Comparison of ENCODE assay signal across 23 cellular contexts in the genomic region with DNA sequence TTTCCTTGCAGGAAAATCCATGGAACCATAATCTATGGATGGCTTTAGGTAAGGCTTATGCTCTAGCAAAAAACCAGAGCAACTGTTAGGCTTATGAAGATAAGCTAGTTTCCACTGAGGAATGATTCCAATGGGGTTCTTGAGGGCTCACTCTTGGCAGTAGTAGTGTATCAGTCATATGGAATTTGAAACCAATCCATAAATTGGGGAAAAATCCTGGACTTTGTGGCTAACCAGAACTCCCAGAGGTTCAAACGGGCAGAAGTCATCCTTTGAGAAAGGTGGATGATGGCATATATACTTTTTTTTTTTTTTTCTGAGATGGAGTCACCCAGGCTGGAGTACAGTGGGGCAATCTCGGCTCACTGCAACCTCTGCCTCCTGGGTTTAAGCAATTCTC. TPM values are rescaled to one million over a fixed set of nuclear protein-coding genes. Genes with fewer than 3 reads are reported as not detected.
DNase-seq lines count a peak whose midpoint lies in the region; ATAC-seq and TF ChIP-seq lines count a peak whose summit lies in the region.
"Had no signal": no experiment of that assay in that cellular context is flagged by ENCODE, and none has a peak within 500 bp of the region (broad histone marks: within the 10 kb centered on the region; RNA-seq: fewer than 3 reads in every experiment).

No MANE protein-coding gene starts in this region.

- no peak for ATAC-seq in GM19351 (IDR thresholded peaks at IDR 0.05; ENCODE audit: unreplicated experiment)
- ATAC-seq: HCT116, Panc1, T-cell had no signal

- CTCF ChIA-PET in HEK293 (lab: Yijun Ruan, JAX), result interaction anchor here (1.0 to 1.8 kb wide), 2 partner anchors 9 to 77 kb away, joined by 3 to 6 read pairs; no protein-coding TSS in a partner anchor
- CTCF ChIA-PET in GM10248 (lab: Yijun Ruan, JAX), result interaction anchor here (0.9 to 2.3 kb wide), 6 partner anchors 9 to 99 kb away, joined by 3 to 7 read pairs (median 4); no protein-coding TSS in a partner anchor

- no peaks in the 10 kb centered on the region for H3K4me1 ChIP-seq in HEK293 (ENCODE audit: control insufficient read depth, insufficient read depth, low read length)

- H3K4me3 ChIP-seq in AG10803 (ENCODE audit: low read length) (no peak overlapping the region), HEK293 (ENCODE audit: low read depth, low read length) (no peak overlapping the region), fibroblast of the aortic adventitia (ENCODE audit: low read depth, low read length) (no peak overlapping the region)
- H3K4me3 ChIP-seq: SJCRH30 had no signal

- DNase-seq in AG10803 (ENCODE audit: low read depth), result peak; percentile 4
- DNase-seq in T1000 (lab: John Stamatoyannopoulos, UW), result peak; percentile 25
- peak; percentile 31 for DNase-seq in fibroblast of the aortic adventitia (ENCODE audit: low read depth)
- no peak for DNase-seq in activated effector memory CD4-positive, alpha-beta T cell treated with Interleukin-2 at 50 U/mL for 16 hours
- no peak for DNase-seq in NCI-H82 treated with DMSO at 0.1 percent for 48 hours (lab: John Stamatoyannopoulos, UW; ENCODE audit: unreplicated experiment)
- no peak for DNase-seq in GM10248 (ENCODE audit: extremely low spot score)
- DNase-seq: 8988T; AML-193; Calu3; CD8-positive, alpha-beta memory T cell; Kasumi-1; MM.1S; NCI-H1048; NCI-H1417 treated with DMSO at 0.1 percent for 48 hours; NCI-H187 treated with DMSO at 0.1 percent for 48 hours; NK-92 treated with Interleukin-12 subunit alpha and Interleukin-12 subunit beta, amount 100 ng/mL, for 24 hours; SJCRH30; T-cell had no signal

- H3K9me3 ChIP-seq in HEK293 (ENCODE audit: control insufficient read depth, insufficient read depth, low read depth, low read length), result no peaks in the 10 kb centered on the region
- H3K9me3 ChIP-seq: SJCRH30 had no signal

- TF ChIP-seq CTCF in AG10803 (conservative IDR thresholded peaks at IDR 0.05; ENCODE audit: low read length) (no peak), HEK293 (tag by site-specific recombination; IDR thresholded peaks at IDR 0.05) (no peak), fibroblast of the aortic adventitia (IDR thresholded peaks at IDR 0.05; ENCODE audit: insufficient read depth, low read length) (no peak), GM10248 (IDR thresholded peaks at IDR 0.05; ENCODE audit: control extremely low read depth, extremely low read depth, low read depth, missing control alignments) (no peak)

- no peak overlapping the region for H3K27ac ChIP-seq in HEK293 (ENCODE audit: extremely low read depth, low read depth, low read length)
- H3K27ac ChIP-seq: C4-2B, SJCRH30 had no signal

- POLR2A ChIA-PET in HEK293 (lab: Yijun Ruan, JAX) (interaction anchor here (0.7 to 1.1 kb wide), 2 partner anchors 26 to 54 kb away, joined by 3 read pairs; a partner anchor contains a TSS), GM10248 (lab: Yijun Ruan, JAX) (interaction anchor here (1.8 kb wide), 1 partner anchor 55 kb away, joined by 7 read pairs; a partner anchor contains a TSS)

- H3K36me3 ChIP-seq in HEK293 (ENCODE audit: control insufficient read depth in 2 of 2, insufficient read depth in 1 of 2, low read length in 2 of 2), result no peaks in the 10 kb centered on the region
- H3K36me3 ChIP-seq: SJCRH30 had no signal

TF ChIP-seq in HEK293, 187 proteins besides CTCF, POLR2A, EP300 and RAD21:
- TF ChIP-seq IKZF3 (tag by site-specific recombination; IDR thresholded peaks at IDR 0.05) (0 out of 2 replicates have a peak, but pooled peaks have one; percentile 17), ZNF426 (tag by site-specific recombination; IDR thresholded peaks at IDR 0.05) (no peak)

RNA-seq across cellular contexts. Expression of a gene that starts 54.2 kb away (rescaled TPM):
- 4.2 and 5.2 TPM in 2 replicates for total RNA-seq in fibroblast of the aortic adventitia (ENCODE audit: low replicate concordance)

Comparison
In these comparisons a context has a peak if more than half of its experiments do, and no peak if none do; other contexts are left out.
1. DNase-seq: peak in AG10803 (single experiment), T1000 (single experiment) and fibroblast of the aortic adventitia (single experiment); none in activated effector memory CD4-positive, alpha-beta T cell treated with Interleukin-2 at 50 U/mL for 16 hours (single experiment), NCI-H82 treated with DMSO at 0.1 percent for 48 hours (single experiment) and GM10248 (single experiment).